In the genomic region with DNA sequence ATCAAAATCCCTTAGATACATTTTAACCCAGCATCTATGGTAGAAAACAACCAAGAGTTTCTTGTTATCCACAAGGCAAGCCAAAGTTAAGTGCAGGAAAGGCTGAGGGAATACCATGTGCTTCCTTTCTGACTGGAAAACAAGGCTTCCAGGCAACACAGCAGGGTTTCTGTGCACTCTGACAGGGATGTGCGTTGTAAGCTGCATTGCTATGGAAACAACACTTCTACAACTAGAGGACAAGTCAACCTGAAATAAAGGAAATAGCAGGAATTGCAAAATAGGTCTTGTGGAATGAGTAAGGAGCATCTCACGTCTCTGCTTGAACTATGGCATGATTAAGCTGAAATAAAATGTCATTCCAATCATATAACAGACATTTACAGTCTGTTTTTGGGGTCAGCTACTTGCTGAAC, we compare ENCODE assay signal across 9 cellular contexts.
A peak's percentile ranks its signal among the peaks of the same experiment; 100 is the strongest.
DNase-seq lines count a peak whose midpoint lies in the region; ATAC-seq and TF ChIP-seq lines count a peak whose summit lies in the region.
"Had no signal": no experiment of that assay in that cellular context is flagged by ENCODE, and none has a peak within 500 bp of the region (broad histone marks: within the 10 kb centered on the region; RNA-seq: fewer than 3 reads in every experiment).

No MANE protein-coding gene starts in this region.

- no peak overlapping the region for H3K27ac ChIP-seq in RWPE1

- TF ChIP-seq CTCF in GM12865 (IDR thresholded peaks at IDR 0.05; ENCODE audit: insufficient read depth, low read depth, low read length, missing control alignments) (no peak), RWPE1 (conservative IDR thresholded peaks at IDR 0.05; ENCODE audit: low read depth) (no peak)

- CTCF ChIA-PET in RWPE1 (lab: Yijun Ruan, JAX): interaction anchor here (0.5 to 1.6 kb wide), 2 partner anchors 140 to 144 kb away, joined by 3 to 5 read pairs; no protein-coding TSS in a partner anchor

- DNase-seq in GM12865 (ENCODE audit: low read depth) (peak; percentile 9), RWPE1 (ENCODE audit: low spot score) (peak; percentile 89), fibroblast of the conjunctiva (ENCODE audit: low read depth) (peak; percentile 92), pons (ENCODE audit: low spot score) (peak; percentile 61), NCI-H1105 (lab: John Stamatoyannopoulos, UW) (no peak), NCI-H524 treated with DMSO at 0.1 percent for 48 hours (lab: John Stamatoyannopoulos, UW) (no peak)
- DNase-seq: NCI-H526 had no signal

- no peak overlapping the region for H3K4me3 ChIP-seq in GM12865 (ENCODE audit: low read depth, low read length)

- POLR2A ChIA-PET in RWPE1 (lab: Yijun Ruan, JAX; ENCODE audit: low non-redundant PET): no interaction called here

- ATAC-seq in HG03439 (IDR thresholded peaks at IDR 0.05; ENCODE audit: unreplicated experiment): no peak
- no peak for ATAC-seq in HG03378 (IDR thresholded peaks at IDR 0.05; ENCODE audit: unreplicated experiment)

Comparison
In these comparisons a context has a peak if more than half of its experiments do, and no peak if none do; other contexts are left out.
1. DNase-seq: peak in GM12865 (single experiment), RWPE1 (single experiment), fibroblast of the conjunctiva (single experiment) and pons (single experiment); none in NCI-H1105 (single experiment) and NCI-H524 treated with DMSO at 0.1 percent for 48 hours (single experiment).